Comparison of ENCODE assay signal across 1 cellular context in genomic region chr10:100370976-100371706, GRCh38.
TF ChIP-seq lines count a peak whose summit lies in the region.

No MANE protein-coding gene starts in this region.

TF ChIP-seq in HepG2, 621 proteins besides CTCF, POLR2A, EP300 and RAD21 (continued from another document and continues in another):
- TF ChIP-seq, protein P1, sequence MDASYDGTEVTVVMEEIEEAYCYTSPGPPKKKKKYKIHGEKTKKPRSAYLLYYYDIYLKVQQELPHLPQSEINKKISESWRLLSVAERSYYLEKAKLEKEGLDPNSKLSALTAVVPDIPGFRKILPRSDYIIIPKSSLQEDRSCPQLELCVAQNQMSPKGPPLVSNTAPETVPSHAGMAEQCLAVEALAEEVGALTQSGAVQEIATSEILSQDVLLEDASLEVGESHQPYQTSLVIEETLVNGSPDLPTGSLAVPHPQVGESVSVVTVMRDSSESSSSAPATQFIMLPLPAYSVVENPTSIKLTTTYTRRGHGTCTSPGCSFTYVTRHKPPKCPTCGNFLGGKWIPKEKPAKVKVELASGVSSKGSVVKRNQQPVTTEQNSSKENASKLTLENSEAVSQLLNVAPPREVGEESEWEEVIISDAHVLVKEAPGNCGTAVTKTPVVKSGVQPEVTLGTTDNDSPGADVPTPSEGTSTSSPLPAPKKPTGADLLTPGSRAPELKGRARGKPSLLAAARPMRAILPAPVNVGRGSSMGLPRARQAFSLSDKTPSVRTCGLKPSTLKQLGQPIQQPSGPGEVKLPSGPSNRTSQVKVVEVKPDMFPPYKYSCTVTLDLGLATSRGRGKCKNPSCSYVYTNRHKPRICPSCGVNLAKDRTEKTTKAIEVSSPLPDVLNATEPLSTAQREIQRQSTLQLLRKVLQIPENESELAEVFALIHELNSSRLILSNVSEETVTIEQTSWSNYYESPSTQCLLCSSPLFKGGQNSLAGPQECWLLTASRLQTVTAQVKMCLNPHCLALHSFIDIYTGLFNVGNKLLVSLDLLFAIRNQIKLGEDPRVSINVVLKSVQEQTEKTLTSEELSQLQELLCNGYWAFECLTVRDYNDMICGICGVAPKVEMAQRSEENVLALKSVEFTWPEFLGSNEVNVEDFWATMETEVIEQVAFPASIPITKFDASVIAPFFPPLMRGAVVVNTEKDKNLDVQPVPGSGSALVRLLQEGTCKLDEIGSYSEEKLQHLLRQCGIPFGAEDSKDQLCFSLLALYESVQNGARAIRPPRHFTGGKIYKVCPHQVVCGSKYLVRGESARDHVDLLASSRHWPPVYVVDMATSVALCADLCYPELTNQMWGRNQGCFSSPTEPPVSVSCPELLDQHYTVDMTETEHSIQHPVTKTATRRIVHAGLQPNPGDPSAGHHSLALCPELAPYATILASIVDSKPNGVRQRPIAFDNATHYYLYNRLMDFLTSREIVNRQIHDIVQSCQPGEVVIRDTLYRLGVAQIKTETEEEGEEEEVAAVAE (CRISPR knock-in tag; IDR thresholded peaks at IDR 0.05; ENCODE audit: borderline replicate concordance) = peak; percentile 64; the same call in 1 of the 2 replicates
- TF ChIP-seq ZNF879 (CRISPR knock-in tag; IDR thresholded peaks at IDR 0.05) = no peak
- TF ChIP-seq ZNF652 (CRISPR knock-in tag; IDR thresholded peaks at IDR 0.05; ENCODE audit: borderline replicate concordance, low read depth) = no peak
- peak; percentile 38; the same call in 1 of the 2 replicates for TF ChIP-seq ZNF292 (CRISPR knock-in tag; IDR thresholded peaks at IDR 0.05; ENCODE audit: borderline replicate concordance, low read depth)
- TF ChIP-seq HDAC2 (CRISPR knock-in tag; IDR thresholded peaks at IDR 0.05) = peak; percentile 83
- no peak for TF ChIP-seq NONO (IDR thresholded peaks at IDR 0.05)
- peak; percentile 63; the same call in 1 of the 2 replicates for TF ChIP-seq NONO (CRISPR knock-in tag; conservative IDR thresholded peaks at IDR 0.05)
- TF ChIP-seq PITX1 (CRISPR knock-in tag; IDR thresholded peaks at IDR 0.05) = 0 out of 2 replicates have a peak, but pooled peaks have one; percentile 37
- TF ChIP-seq ZBTB7B (CRISPR knock-in tag; IDR thresholded peaks at IDR 0.05) = peak; percentile 73; the same call in 1 of the 2 replicates
- peak; percentile 94 for TF ChIP-seq RXRA (CRISPR knock-in tag; IDR thresholded peaks at IDR 0.05)
- 0 out of 2 replicates have a peak, but pooled peaks have one; percentile 48 for TF ChIP-seq DPF2 (CRISPR knock-in tag; IDR thresholded peaks at IDR 0.05; ENCODE audit: borderline replicate concordance, low read depth)
- TF ChIP-seq, protein P2, sequence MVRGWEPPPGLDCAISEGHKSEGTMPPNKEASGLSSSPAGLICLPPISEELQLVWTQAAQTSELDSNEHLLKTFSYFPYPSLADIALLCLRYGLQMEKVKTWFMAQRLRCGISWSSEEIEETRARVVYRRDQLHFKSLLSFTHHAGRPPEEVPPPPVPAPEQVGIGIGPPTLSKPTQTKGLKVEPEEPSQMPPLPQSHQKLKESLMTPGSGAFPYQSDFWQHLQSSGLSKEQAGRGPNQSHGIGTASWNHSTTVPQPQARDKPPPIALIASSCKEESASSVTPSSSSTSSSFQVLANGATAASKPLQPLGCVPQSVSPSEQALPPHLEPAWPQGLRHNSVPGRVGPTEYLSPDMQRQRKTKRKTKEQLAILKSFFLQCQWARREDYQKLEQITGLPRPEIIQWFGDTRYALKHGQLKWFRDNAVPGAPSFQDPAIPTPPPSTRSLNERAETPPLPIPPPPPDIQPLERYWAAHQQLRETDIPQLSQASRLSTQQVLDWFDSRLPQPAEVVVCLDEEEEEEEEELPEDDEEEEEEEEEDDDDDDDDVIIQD (CRISPR knock-in tag; IDR thresholded peaks at IDR 0.05; ENCODE audit: low read depth) = peak; percentile 9; the same call in 1 of the 2 replicates
- TF ChIP-seq, protein P3, sequence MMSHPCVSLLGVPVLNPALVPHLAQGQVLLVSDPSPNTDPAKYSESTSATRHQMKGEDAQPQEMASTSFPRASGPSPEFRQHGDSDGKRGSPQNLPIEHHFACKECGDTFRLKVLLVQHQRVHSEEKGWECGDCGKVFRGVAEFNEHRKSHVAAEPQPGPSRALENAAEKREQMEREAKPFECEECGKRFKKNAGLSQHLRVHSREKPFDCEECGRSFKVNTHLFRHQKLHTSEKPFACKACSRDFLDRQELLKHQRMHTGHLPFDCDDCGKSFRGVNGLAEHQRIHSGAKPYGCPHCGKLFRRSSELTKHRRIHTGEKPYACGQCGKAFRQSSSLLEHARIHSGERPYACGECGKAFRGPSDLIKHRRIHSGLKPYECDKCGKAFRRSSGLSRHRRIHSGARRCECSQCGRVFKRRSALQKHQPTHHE (CRISPR knock-in tag; IDR thresholded peaks at IDR 0.05; ENCODE audit: borderline replicate concordance) = no peak
- peak; percentile 95 for TF ChIP-seq ZBED4 (CRISPR knock-in tag; IDR thresholded peaks at IDR 0.05; ENCODE audit: borderline replicate concordance)
- TF ChIP-seq CBX1 (IDR thresholded peaks at IDR 0.05; ENCODE audit: low read depth) = peak; percentile 86
- TF ChIP-seq HNRNPL (IDR thresholded peaks at IDR 0.05; ENCODE audit: low read depth, low read length) = 0 out of 2 replicates have a peak, but pooled peaks have one; percentile 40
- TF ChIP-seq ZMYM2 (CRISPR knock-in tag; IDR thresholded peaks at IDR 0.05) = no peak
- peak; percentile 62; the same call in 1 of the 2 replicates for TF ChIP-seq MIER3 (CRISPR knock-in tag; IDR thresholded peaks at IDR 0.05; ENCODE audit: borderline replicate concordance)
- peak; percentile 82 for TF ChIP-seq PATZ1 (CRISPR knock-in tag; IDR thresholded peaks at IDR 0.05)
- TF ChIP-seq ZNF563 (CRISPR knock-in tag; IDR thresholded peaks at IDR 0.05) = no peak
- TF ChIP-seq YY1 (IDR thresholded peaks at IDR 0.05; ENCODE audit: insufficient read depth, insufficient replicate concordance, low read depth, low read length) = peak; percentile 63
- TF ChIP-seq ISL2 (CRISPR knock-in tag; IDR thresholded peaks at IDR 0.05) = peak; percentile 45; the same call in 1 of the 2 replicates
- TF ChIP-seq ZBTB8A (CRISPR knock-in tag; IDR thresholded peaks at IDR 0.05; ENCODE audit: borderline replicate concordance, low read depth) = no peak
- no peak for TF ChIP-seq ZNF660 (CRISPR knock-in tag; IDR thresholded peaks at IDR 0.05; ENCODE audit: borderline replicate concordance, low read depth)
- 0 out of 2 replicates have a peak, but pooled peaks have one; percentile 20 for TF ChIP-seq NFATC3 (CRISPR knock-in tag; IDR thresholded peaks at IDR 0.05)
- TF ChIP-seq ZFP41 (CRISPR knock-in tag; IDR thresholded peaks at IDR 0.05; ENCODE audit: borderline replicate concordance) = no peak
- no peak for TF ChIP-seq ZNF790 (CRISPR knock-in tag; IDR thresholded peaks at IDR 0.05; ENCODE audit: borderline replicate concordance)
- TF ChIP-seq FOXK1 (CRISPR knock-in tag; IDR thresholded peaks at IDR 0.05; ENCODE audit: borderline replicate concordance, low read depth) = peak; percentile 63; the same call in 1 of the 2 replicates
- peak; percentile 32; the same call in 1 of the 2 replicates for TF ChIP-seq ZNF331 (CRISPR knock-in tag; IDR thresholded peaks at IDR 0.05)
- TF ChIP-seq ZNF605 (CRISPR knock-in tag; IDR thresholded peaks at IDR 0.05) = peak; percentile 18; the same call in 1 of the 2 replicates
- TF ChIP-seq FOXP4 (CRISPR knock-in tag; IDR thresholded peaks at IDR 0.05) = peak; percentile 72
- TF ChIP-seq, protein P4, sequence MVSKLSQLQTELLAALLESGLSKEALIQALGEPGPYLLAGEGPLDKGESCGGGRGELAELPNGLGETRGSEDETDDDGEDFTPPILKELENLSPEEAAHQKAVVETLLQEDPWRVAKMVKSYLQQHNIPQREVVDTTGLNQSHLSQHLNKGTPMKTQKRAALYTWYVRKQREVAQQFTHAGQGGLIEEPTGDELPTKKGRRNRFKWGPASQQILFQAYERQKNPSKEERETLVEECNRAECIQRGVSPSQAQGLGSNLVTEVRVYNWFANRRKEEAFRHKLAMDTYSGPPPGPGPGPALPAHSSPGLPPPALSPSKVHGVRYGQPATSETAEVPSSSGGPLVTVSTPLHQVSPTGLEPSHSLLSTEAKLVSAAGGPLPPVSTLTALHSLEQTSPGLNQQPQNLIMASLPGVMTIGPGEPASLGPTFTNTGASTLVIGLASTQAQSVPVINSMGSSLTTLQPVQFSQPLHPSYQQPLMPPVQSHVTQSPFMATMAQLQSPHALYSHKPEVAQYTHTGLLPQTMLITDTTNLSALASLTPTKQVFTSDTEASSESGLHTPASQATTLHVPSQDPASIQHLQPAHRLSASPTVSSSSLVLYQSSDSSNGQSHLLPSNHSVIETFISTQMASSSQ (IDR thresholded peaks at IDR 0.05; ENCODE audit: low read depth) = no peak
- TF ChIP-seq, protein P4 (CRISPR knock-in tag; IDR thresholded peaks at IDR 0.05; ENCODE audit: borderline replicate concordance) = no peak; the same call in 1 of the 2 replicates
- TF ChIP-seq GABPB1 (CRISPR knock-in tag; IDR thresholded peaks at IDR 0.05) = peak; percentile 68
- peak; percentile 79 for TF ChIP-seq ETV5 (CRISPR knock-in tag; IDR thresholded peaks at IDR 0.05; ENCODE audit: borderline replicate concordance)
- TF ChIP-seq HIVEP1 (CRISPR knock-in tag; IDR thresholded peaks at IDR 0.05) = no peak
- TF ChIP-seq ZNF20 (CRISPR knock-in tag; IDR thresholded peaks at IDR 0.05) = no peak
- TF ChIP-seq HDAC1 (CRISPR knock-in tag; IDR thresholded peaks at IDR 0.05) = peak; percentile 82
- TF ChIP-seq ZBTB20 (CRISPR knock-in tag; IDR thresholded peaks at IDR 0.05; ENCODE audit: borderline replicate concordance, low read depth) = no peak
- peak; percentile 88 for TF ChIP-seq HOXA3 (CRISPR knock-in tag; IDR thresholded peaks at IDR 0.05)
- peak; percentile 63 for TF ChIP-seq IRF2 (CRISPR knock-in tag; IDR thresholded peaks at IDR 0.05)
